ENCODE assay signal across 17 cellular contexts in the genomic region with DNA sequence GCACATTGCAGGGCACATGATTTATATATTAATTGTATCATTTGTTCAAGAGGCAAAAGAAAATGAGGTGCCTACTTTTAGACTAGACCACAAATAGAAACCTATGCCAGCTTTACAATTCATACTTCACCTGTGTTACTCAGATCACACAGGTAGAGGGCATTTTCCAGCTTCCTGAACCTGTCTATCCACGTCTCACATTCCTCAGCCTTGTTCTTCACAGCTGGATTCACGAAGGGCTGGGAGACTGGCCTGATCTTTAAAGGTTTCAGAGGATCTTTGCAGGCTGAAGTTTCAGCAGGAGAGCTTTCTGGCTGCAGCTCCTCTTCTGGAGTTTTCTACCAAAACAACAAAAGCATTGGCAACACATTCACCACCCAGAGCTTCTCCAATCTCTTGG.
DNase-seq lines count a peak whose midpoint lies in the region; TF ChIP-seq lines count a peak whose summit lies in the region.
"Had no signal": no experiment of that assay in that cellular context is flagged by ENCODE, and none has a peak within 500 bp of the region (broad histone marks: within the 10 kb centered on the region; RNA-seq: fewer than 3 reads in every experiment).

No MANE protein-coding gene starts in this region.

- H3K79me1 ChIP-seq in mesenchymal stem cell (replicated peaks; ENCODE audit: low read length, poor library complexity, severe bottlenecking), result no peaks in the 10 kb centered on the region

- no peak overlapping the region for H2AFZ ChIP-seq in mesenchymal stem cell (ENCODE audit: low read depth, low read length)

- H3K27me3 Mint-ChIP-seq in endodermal cell (ENCODE audit: insufficient read depth), result no peaks in the 10 kb centered on the region

- H3K4me3 Mint-ChIP-seq in endodermal cell, result no peak overlapping the region

- H3K23ac ChIP-seq in mesenchymal stem cell (ENCODE audit: low read length in 2 of 2), result no peak overlapping the region

- H3K27ac Mint-ChIP-seq in endodermal cell, result peak overlapping the region; percentile 27

- H4K91ac ChIP-seq in mesenchymal stem cell (ENCODE audit: low read length), result no peak overlapping the region

- no peak overlapping the region for H3K4me2 ChIP-seq in mesenchymal stem cell (ENCODE audit: low read length, poor library complexity, severe bottlenecking)

- H3K18ac ChIP-seq in mesenchymal stem cell (ENCODE audit: low read depth in 1 of 2, low read length in 2 of 2), result no peak overlapping the region

- H3K4me1 ChIP-seq in endodermal cell (ENCODE audit: control insufficient read depth, insufficient read depth, low read length), result no peaks in the 10 kb centered on the region
- peaks cover 4% of the 10 kb centered on the region for H3K4me1 ChIP-seq in mesenchymal stem cell (ENCODE audit: control insufficient read depth, insufficient read depth, low read depth, low read length)
- H3K4me1 ChIP-seq: Peyer's patch had no signal

- H3K4me3 ChIP-seq in endodermal cell (ENCODE audit: low read length) (no peak overlapping the region), mesenchymal stem cell (ENCODE audit: insufficient read depth in 1 of 2, low read depth in 1 of 2, low read length in 2 of 2) (no peak overlapping the region)
- H3K4me3 ChIP-seq: Peyer's patch, SK-N-MC had no signal

- H3K27ac ChIP-seq in endodermal cell (ENCODE audit: low read depth, low read length) (no peak overlapping the region), mesenchymal stem cell (ENCODE audit: low read length, poor library complexity, severe bottlenecking) (no peak overlapping the region)
- H3K27ac ChIP-seq: Peyer's patch, SK-N-MC had no signal

- no peaks in the 10 kb centered on the region for H3K36me3 Mint-ChIP-seq in endodermal cell (ENCODE audit: low read depth)

- H2BK120ac ChIP-seq in mesenchymal stem cell (ENCODE audit: low read depth, low read length), result no peak overlapping the region

- peak overlapping the region; percentile 67 for H2AK5ac ChIP-seq in mesenchymal stem cell (ENCODE audit: low read length, severe bottlenecking)

- H3K9me3 ChIP-seq in endodermal cell (ENCODE audit: control insufficient read depth, low read length) (no peaks in the 10 kb centered on the region), mesenchymal stem cell (ENCODE audit: control insufficient read depth, low read length) (no peaks in the 10 kb centered on the region)
- H3K9me3 ChIP-seq: Peyer's patch had no signal

- peaks cover 6% of the 10 kb centered on the region for H3K4me1 Mint-ChIP-seq in endodermal cell

- DNase-seq in ELF-1 (ENCODE audit: low read depth, low spot score) (peak; percentile 30), endodermal cell (peak; percentile 74), mesenchymal stem cell (no peak), DMS153 treated with DMSO at 0.1 percent for 48 hours (lab: John Stamatoyannopoulos, UW; ENCODE audit: unreplicated experiment) (no peak), KG1 (lab: John Stamatoyannopoulos, UW) (no peak), GDM1 (lab: John Stamatoyannopoulos, UW) (no peak)
- no peak for DNase-seq in stimulated activated CD4-positive, alpha-beta T cell treated with anti-CD3 and anti-CD28 coated beads, Interleukin-1b, Interleukin-23, amount 100 ng/mL, for 48 hours
- DNase-seq: COR-L47, DMS153, KBM-7, NCI-H1048, NCI-H1694 treated with DMSO at 0.1 percent for 48 hours, NCI-H774, Peyer's patch, Right ventricle myocardium superior had no signal

- no peak overlapping the region for H3K4ac ChIP-seq in mesenchymal stem cell (ENCODE audit: low read depth in 1 of 2, low read length in 2 of 2)

- H4K8ac ChIP-seq in mesenchymal stem cell (ENCODE audit: low read length), result no peak overlapping the region

- TF ChIP-seq RAD21 in Ishikawa (IDR thresholded peaks at IDR 0.05; ENCODE audit: low read depth), result peak; percentile 38; the same call in 1 of the 2 replicates

- H3K14ac ChIP-seq in mesenchymal stem cell (ENCODE audit: low read length in 2 of 2), result no peak overlapping the region

- H3K36me3 ChIP-seq in endodermal cell (ENCODE audit: control insufficient read depth, insufficient read depth, low read length), result no peaks in the 10 kb centered on the region
- no peaks in the 10 kb centered on the region for H3K36me3 ChIP-seq in mesenchymal stem cell (ENCODE audit: control insufficient read depth in 1 of 2, insufficient read depth in 2 of 2, low read depth in 1 of 2, low read length in 2 of 2)
- H3K36me3 ChIP-seq: Peyer's patch had no signal

- no peak overlapping the region for H2BK15ac ChIP-seq in mesenchymal stem cell (ENCODE audit: low read depth, poor library complexity, severe bottlenecking)

- WGBS in endodermal cell (ENCODE audit: insufficient coverage in 1 of 2, insufficient read length in 1 of 2), 2 experiments, result 33% methylated on average over 2 of the region's 2 CpGs; no CpG with 5 or more reads in 1 of the 2 experiments
- whole genome bisulfite sequencing in mesenchymal stem cell, result 26% methylated on average over 2 of the region's 2 CpGs

- no peaks in the 10 kb centered on the region for H3K9me3 Mint-ChIP-seq in endodermal cell

- H3K27me3 ChIP-seq in endodermal cell (ENCODE audit: control insufficient read depth, insufficient read depth, low read length, poor library complexity, severe bottlenecking), result no peaks in the 10 kb centered on the region
- H3K27me3 ChIP-seq in mesenchymal stem cell (ENCODE audit: control insufficient read depth in 1 of 2, insufficient read depth in 1 of 2, low read length in 2 of 2), result peaks cover 0 to 4% of the 10 kb centered on the region in 2 experiments
- H3K27me3 ChIP-seq: Peyer's patch had no signal

- no peak for TF ChIP-seq EP300 in Ishikawa (IDR thresholded peaks at IDR 0.05; ENCODE audit: borderline replicate concordance)

- peak; percentile 58 for TF ChIP-seq CTCF in endodermal cell (conservative IDR thresholded peaks at IDR 0.05)

- no peak overlapping the region for H2BK12ac ChIP-seq in mesenchymal stem cell (ENCODE audit: low read length in 2 of 2)

- H2BK5ac ChIP-seq in mesenchymal stem cell (ENCODE audit: low read depth, low read length, poor library complexity, severe bottlenecking), result no peak overlapping the region

- H3K9ac ChIP-seq in endodermal cell (ENCODE audit: extremely low read depth, low read length, poor library complexity, severe bottlenecking), result no peak overlapping the region
- H3K9ac ChIP-seq in mesenchymal stem cell (ENCODE audit: low read length), result no peak overlapping the region

TF ChIP-seq in Ishikawa, 13 proteins besides CTCF, POLR2A, EP300 and RAD21:
- TF ChIP-seq TEAD4 (IDR thresholded peaks at IDR 0.05), result peak; percentile 73
- TF ChIP-seq FOXM1 (IDR thresholded peaks at IDR 0.05; ENCODE audit: borderline replicate concordance, low read depth), result no peak
- TF ChIP-seq, protein P1, sequence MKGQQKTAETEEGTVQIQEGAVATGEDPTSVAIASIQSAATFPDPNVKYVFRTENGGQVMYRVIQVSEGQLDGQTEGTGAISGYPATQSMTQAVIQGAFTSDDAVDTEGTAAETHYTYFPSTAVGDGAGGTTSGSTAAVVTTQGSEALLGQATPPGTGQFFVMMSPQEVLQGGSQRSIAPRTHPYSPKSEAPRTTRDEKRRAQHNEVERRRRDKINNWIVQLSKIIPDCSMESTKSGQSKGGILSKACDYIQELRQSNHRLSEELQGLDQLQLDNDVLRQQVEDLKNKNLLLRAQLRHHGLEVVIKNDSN (IDR thresholded peaks at IDR 0.05), result no peak

Comparison
In these comparisons a context has a peak if more than half of its experiments do, and no peak if none do; other contexts are left out.
1. DNase-seq: peak in ELF-1 (single experiment) and endodermal cell (single experiment); none in mesenchymal stem cell (single experiment), DMS153 treated with DMSO at 0.1 percent for 48 hours (single experiment), stimulated activated CD4-positive, alpha-beta T cell treated with anti-CD3 and anti-CD28 coated beads, Interleukin-1b, Interleukin-23, amount 100 ng/mL, for 48 hours (single experiment), KG1 (single experiment) and GDM1 (single experiment).